Comparison of ENCODE assay signal across 5 cellular contexts in genomic region chr19:22025539-22025938, GRCh38. TPM values are rescaled to one million over a fixed set of nuclear protein-coding genes. Genes with fewer than 3 reads are reported as not detected.
"Had no signal": no experiment of that assay in that cellular context is flagged by ENCODE, and none has a peak within 500 bp of the region (broad histone marks: within the 10 kb centered on the region; RNA-seq: fewer than 3 reads in every experiment).

No MANE protein-coding gene starts in this region.

RNA-seq across cellular contexts. Expression of gene ZNF208, which starts 14.8 kb away (rescaled TPM):
- total RNA-seq: OCI-LY7, PC-3, PC-9, SJCRH30, SJSA1 had no signal

RNA-seq across cellular contexts. Expression of gene ZNF257, which starts 26.7 kb away (rescaled TPM):
- total RNA-seq: PC-3, SJSA1 had no signal
